8 cellular contexts compared by ENCODE assay signal in the genomic region with DNA sequence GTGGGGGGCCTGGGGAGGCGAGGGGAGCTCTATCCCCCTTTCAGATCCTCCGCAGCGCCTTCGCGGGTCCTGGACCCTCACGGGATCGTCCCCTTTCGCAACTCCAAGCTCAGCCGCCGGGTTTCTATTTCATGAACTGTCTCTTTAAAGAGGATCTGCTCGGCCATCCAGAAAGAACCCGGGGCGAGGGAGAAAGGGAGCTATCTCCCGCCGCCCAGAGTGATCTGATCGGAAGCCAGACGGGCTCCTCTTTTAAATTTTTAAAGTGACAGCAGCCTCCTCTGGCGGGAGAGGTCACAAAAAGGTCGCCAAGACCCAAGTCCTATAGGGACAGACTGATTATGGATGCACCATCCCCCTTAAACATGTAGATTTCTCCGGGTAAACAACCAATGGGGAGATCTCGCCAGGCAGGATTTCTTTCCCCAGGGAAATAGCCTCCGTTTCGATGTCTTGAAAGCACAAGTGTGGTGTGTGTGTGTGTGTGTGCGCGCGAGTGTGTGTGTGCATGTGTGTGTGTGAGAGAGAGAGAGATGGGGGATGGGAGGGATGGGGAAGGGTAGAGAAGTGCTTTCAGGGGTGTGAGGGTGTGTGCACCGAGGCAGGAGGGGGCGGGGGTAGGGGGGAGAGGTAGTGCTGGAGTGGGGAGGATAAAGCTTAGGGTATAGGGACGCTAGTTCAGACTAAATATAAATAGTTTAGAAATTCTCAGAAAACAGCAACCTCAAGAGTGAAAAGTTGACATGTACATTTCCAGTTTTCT.
A peak's percentile ranks its signal among the peaks of the same experiment; 100 is the strongest.
DNase-seq lines count a peak whose midpoint lies in the region; ATAC-seq, FAIRE-seq and TF ChIP-seq lines count a peak whose summit lies in the region.

No MANE protein-coding gene starts in this region.

- peaks cover 48% of the 10 kb centered on the region for H3K4me1 Mint-ChIP-seq in neural crest cell

- DNase-seq in NCI-H1417 treated with DMSO at 0.1 percent for 48 hours (lab: John Stamatoyannopoulos, UW) (peak; percentile 42), germinal center (ENCODE audit: low spot score) (peak; percentile 9), neural crest cell (ENCODE audit: low read depth, low spot score) (peak; percentile 50), amygdala (lab: John Stamatoyannopoulos, UW) (no peak), globus pallidus (ENCODE audit: low spot score) (no peak)
- DNase-seq in activated T-cell treated with anti-CD3 and anti-CD28 coated beads, Interleukin-2, amount 50 U/mL, for 48 hours = peak; percentile 21 to 24

- TF ChIP-seq CTCF in neural crest cell (conservative IDR thresholded peaks at IDR 0.05) = no peak

- H3K27ac Mint-ChIP-seq in neural crest cell (ENCODE audit: unreplicated experiment) = no peak overlapping the region

- H3K36me3 Mint-ChIP-seq in neural crest cell (ENCODE audit: low read depth) = no peaks in the 10 kb centered on the region

- no peak for ATAC-seq in HG02588 (IDR thresholded peaks at IDR 0.05; ENCODE audit: unreplicated experiment)

- no peaks in the 10 kb centered on the region for H3K9me3 Mint-ChIP-seq in neural crest cell

- FAIRE-seq in G401.6 (lab: Jason Lieb, UNC) = peak; percentile 86

- H3K27me3 Mint-ChIP-seq in neural crest cell (ENCODE audit: low read depth) = peaks cover 90% of the 10 kb centered on the region

- peak overlapping the region; percentile 89 for H3K4me3 Mint-ChIP-seq in neural crest cell

Comparison
In these comparisons a context has a peak if more than half of its experiments do, and no peak if none do; other contexts are left out.
1. DNase-seq: peak in NCI-H1417 treated with DMSO at 0.1 percent for 48 hours (single experiment), activated T-cell treated with anti-CD3 and anti-CD28 coated beads, Interleukin-2, amount 50 U/mL, for 48 hours (2 of 2), germinal center (single experiment) and neural crest cell (single experiment); none in amygdala (0 of 56) and globus pallidus (single experiment).